Comparison of ENCODE assay signal across 8 cellular contexts in the genomic region with DNA sequence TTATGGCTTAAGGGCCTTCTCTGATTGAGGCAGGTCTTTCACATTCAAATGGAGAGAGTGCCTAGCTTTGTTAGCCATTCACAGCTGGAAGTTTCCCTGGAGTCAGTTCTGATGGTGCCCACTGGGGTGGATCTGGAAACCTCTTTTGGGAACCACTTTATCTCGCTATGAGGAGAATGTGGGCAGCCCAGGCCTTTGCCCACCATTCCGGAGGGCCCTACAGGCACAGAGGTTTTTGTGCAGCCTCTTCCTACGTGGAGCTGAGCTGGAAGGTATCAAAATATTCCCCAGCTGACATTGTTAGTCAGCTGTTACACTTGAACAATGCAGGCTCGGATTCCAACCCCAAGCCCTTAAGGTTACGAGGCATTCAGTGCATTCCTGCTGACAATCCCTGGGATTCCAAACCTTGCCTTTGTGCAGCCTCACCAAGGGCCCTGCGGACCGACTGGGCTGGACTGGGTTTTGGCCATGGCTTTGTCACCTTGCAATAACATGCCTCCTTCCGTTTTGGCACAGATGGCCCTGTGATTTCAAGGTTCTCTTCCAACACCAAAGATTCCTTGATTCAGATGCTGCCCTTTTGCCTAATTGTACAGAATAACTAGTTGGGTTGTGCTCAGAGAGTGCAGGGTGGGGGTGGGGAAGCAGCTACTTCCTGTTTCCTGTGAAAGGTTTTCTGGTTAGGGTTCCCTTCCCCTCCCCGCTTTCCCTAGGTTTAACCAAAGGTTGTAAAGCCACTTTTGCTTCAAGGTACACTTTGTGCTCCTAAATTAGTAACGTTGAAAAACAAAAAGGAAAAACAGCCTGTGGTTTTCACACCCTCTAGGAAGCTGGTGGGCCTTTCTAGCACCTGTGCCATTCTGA. TPM values are rescaled to one million over a fixed set of nuclear protein-coding genes. Genes with fewer than 3 reads are reported as not detected.
DNase-seq lines count a peak whose midpoint lies in the region; ATAC-seq, FAIRE-seq and TF ChIP-seq lines count a peak whose summit lies in the region.

No MANE protein-coding gene starts in this region.

- H3K27me3 ChIP-seq in PC-3 (ENCODE audit: low read length) (no peaks in the 10 kb centered on the region), body of pancreas (no peaks in the 10 kb centered on the region), iPS-15b (ENCODE audit: control insufficient read depth, insufficient read depth, low read length) (no peaks in the 10 kb centered on the region), skeletal muscle satellite cell (ENCODE audit: control insufficient read depth, insufficient read depth, low read length) (no peaks in the 10 kb centered on the region)

- no peak for TF ChIP-seq CTCF in PC-3 (conservative IDR thresholded peaks at IDR 0.05; ENCODE audit: low read depth, low read length)
- TF ChIP-seq CTCF in body of pancreas (IDR thresholded peaks at IDR 0.05): no peak

- intact Hi-C loops in PC-3 (cut with micrococcal nuclease) (no loop called here), body of pancreas (cut with DNase I) (no loop called here)

- H3K27ac ChIP-seq in PC-3 (ENCODE audit: low read length): peak overlapping the region; percentile 17
- H3K27ac ChIP-seq in body of pancreas: peak overlapping the region; percentile 42 to 60 (median 52)

- H3K4me3 ChIP-seq in PC-3 (ENCODE audit: low read length): no peak overlapping the region
- H3K4me3 ChIP-seq in body of pancreas: no peak overlapping the region
- peak overlapping the region; percentile 18 for H3K4me3 ChIP-seq in iPS-15b (ENCODE audit: low read depth, low read length)
- H3K4me3 ChIP-seq in skeletal muscle satellite cell (ENCODE audit: low read length): no peak overlapping the region

- no peak overlapping the region for H3K9ac ChIP-seq in PC-3 (ENCODE audit: low read length)
- H3K9ac ChIP-seq in iPS-15b (ENCODE audit: low read depth, low read length): no peak overlapping the region
- peak overlapping the region; percentile 48 for H3K9ac ChIP-seq in skeletal muscle satellite cell (ENCODE audit: low read depth, low read length)

- BruUV-seq in PC-3 (replicated peaks; lab: Mats Ljungman, UMichigan): no TSS peak

- no peaks in the 10 kb centered on the region for H3K9me3 ChIP-seq in PC-3 (ENCODE audit: low read length)
- H3K9me3 ChIP-seq in body of pancreas: no peaks in the 10 kb centered on the region
- H3K9me3 ChIP-seq in iPS-15b (ENCODE audit: control insufficient read depth, insufficient read depth, low read length): no peaks in the 10 kb centered on the region
- H3K9me3 ChIP-seq in skeletal muscle satellite cell (replicated peaks; ENCODE audit: low read length): no peaks in the 10 kb centered on the region

- no peak overlapping the region for H2AFZ ChIP-seq in PC-3 (ENCODE audit: low read length)

- no peaks in the 10 kb centered on the region for H3F3A ChIP-seq in PC-3 (ENCODE audit: low read length, unreplicated experiment)

- CTCF ChIA-PET in PC-3 (lab: Charles Lee): no interaction called here

- H3K4me1 ChIP-seq in PC-3 (ENCODE audit: insufficient read depth, low read length) (peaks cover 23% of the 10 kb centered on the region), body of pancreas (peaks cover 19% of the 10 kb centered on the region), iPS-15b (ENCODE audit: control insufficient read depth, insufficient read depth, low read length) (peaks cover 27% of the 10 kb centered on the region), skeletal muscle satellite cell (ENCODE audit: control insufficient read depth, insufficient read depth, low read length) (peaks cover 39% of the 10 kb centered on the region)

- H3K4me2 ChIP-seq in PC-3 (ENCODE audit: low read length): peak overlapping the region; percentile 38; the same call in 1 of the 2 replicates
- peak overlapping the region; percentile 39 for H3K4me2 ChIP-seq in skeletal muscle satellite cell (ENCODE audit: low read length)

- no peaks in the 10 kb centered on the region for H3K9me2 ChIP-seq in PC-3 (replicated peaks; ENCODE audit: low read length)

- WGBS in body of pancreas, 2 donors: 60 to 72% methylated on average over 5 to 10 of the region's 10 CpGs

- H3K36me3 ChIP-seq in PC-3 (ENCODE audit: low read depth, low read length): peaks cover 35% of the 10 kb centered on the region
- H3K36me3 ChIP-seq in body of pancreas (replicated peaks in 1 of 2; ENCODE audit: insufficient read depth in 1 of 2, low read depth in 2 of 2): peaks cover 0 to 6% of the 10 kb centered on the region in 2 donors
- H3K36me3 ChIP-seq in iPS-15b (ENCODE audit: control insufficient read depth, insufficient read depth, low read length): peaks cover 46% of the 10 kb centered on the region
- peaks cover 53% of the 10 kb centered on the region for H3K36me3 ChIP-seq in skeletal muscle satellite cell (ENCODE audit: insufficient read depth, low read length)

- TF ChIP-seq POLR2A in GM12891 (IDR thresholded peaks at IDR 0.05; ENCODE audit: low read depth, low read length) (no peak), body of pancreas (IDR thresholded peaks at IDR 0.05) (no peak)

- FAIRE-seq in GM12891 (lab: Jason Lieb, UNC): peak; percentile 47

- H3K79me2 ChIP-seq in PC-3 (ENCODE audit: low read length): peaks cover 16% of the 10 kb centered on the region; the same call in 1 of the 2 replicates

- POLR2A ChIA-PET in PC-3 (lab: Charles Lee; ENCODE audit: unreplicated experiment): no interaction called here

- ATAC-seq in PC-3 (peak; percentile 72), body of pancreas (peak; percentile 56), GM21360 (IDR thresholded peaks at IDR 0.05; ENCODE audit: unreplicated experiment) (no peak), GM18867 (IDR thresholded peaks at IDR 0.05; ENCODE audit: unreplicated experiment) (no peak), HG02870 (IDR thresholded peaks at IDR 0.05; ENCODE audit: unreplicated experiment) (no peak)

- no peak for DNase-seq in GM12891 (ENCODE audit: insufficient read length, low spot score)
- DNase-seq in PC-3: peak; percentile 49
- DNase-seq in body of pancreas: peak in 3 of 4 donors; percentile 19 to 23 (median 21)

- H4K20me1 ChIP-seq in PC-3 (ENCODE audit: low read length): no peaks in the 10 kb centered on the region

TF ChIP-seq in GM12891, 5 proteins besides CTCF, POLR2A, EP300 and RAD21:
- TF ChIP-seq SPI1 (IDR thresholded peaks at IDR 0.05; ENCODE audit: low read depth, low read length) (peak; percentile 55), POLR2AphosphoS5 (IDR thresholded peaks at IDR 0.05; ENCODE audit: low read depth, low read length) (no peak)

RNA-seq across cellular contexts. Expression of a gene that starts 27.1 kb away (rescaled TPM):
- polyA plus RNA-seq in GM12891 (2012; ENCODE audit: low read depth, missing spikeins): 99.4 TPM
- total RNA-seq in PC-3 (2014; rRNA removed) (99.7 and 134 TPM in 2 replicates), body of pancreas (10 to 100 TPM; 14.5 to 21.5 TPM)
- 115 and 118 TPM in 2 replicates for total RNA-seq in skeletal muscle satellite cell (2012; rRNA removed)

RNA-seq across cellular contexts. Expression of a gene that starts 44.1 kb away (rescaled TPM):
- polyA plus RNA-seq in GM12891 (2012; ENCODE audit: low read depth, missing spikeins): 14.9 TPM
- total RNA-seq in PC-3 (2014; rRNA removed): 13.4 and 20.0 TPM in 2 replicates
- total RNA-seq in body of pancreas: 10 to 100 TPM; 18.9 to 34.3 TPM
- 14.2 and 15.3 TPM in 2 replicates for total RNA-seq in skeletal muscle satellite cell (2012; rRNA removed)

Comparison
In these comparisons a context has a peak if more than half of its experiments do, and no peak if none do; other contexts are left out.
1. ATAC-seq: peak in PC-3 (single experiment) and body of pancreas (single experiment); none in GM21360 (single experiment), GM18867 (single experiment) and HG02870 (single experiment).